Comparison of ENCODE assay signal across 18 cellular contexts in genomic region chr2:21740529-21740928, GRCh38.
"Had no signal": no experiment of that assay in that cellular context is flagged by ENCODE, and none has a peak within 500 bp of the region (broad histone marks: within the 10 kb centered on the region; RNA-seq: fewer than 3 reads in every experiment).

No MANE protein-coding gene starts in this region.

- H3K4me1 Mint-ChIP-seq: activated CD4-positive, alpha-beta T cell treated with anti-CD3 and anti-CD28 coated beads for 36 hours; naive thymus-derived CD4-positive, alpha-beta T cell; stimulated activated naive B cell treated with anti-CD40 and anti-IgM and Interleukin-4, amounts not matched to agents 10 μg/mL and 1 μg/mL and 100 μg/mL, for 72 hours had no signal

- H3K27me3 Mint-ChIP-seq: activated CD4-positive, alpha-beta T cell treated with anti-CD3 and anti-CD28 coated beads for 36 hours; activated CD8-positive, alpha-beta T cell treated with anti-CD3 and anti-CD28 coated beads for 36 hours; activated naive CD8-positive, alpha-beta T cell; naive thymus-derived CD4-positive, alpha-beta T cell; stimulated activated naive B cell treated with anti-CD40 and anti-IgM and Interleukin-4, amounts not matched to agents 10 μg/mL and 1 μg/mL and 100 μg/mL, for 72 hours had no signal

- H3K4me3 ChIP-seq: left lung, mucosa of descending colon had no signal

- H3K9me3 Mint-ChIP-seq: T-helper 1 cell treated with Interleukin-12 subunit alpha and Interleukin-12 subunit beta and Interleukin-4 antibody, amounts not matched to agents 30 μg/mL and 1 μg/mL, for 36 hours had no signal

- H3K36me3 Mint-ChIP-seq: activated naive CD8-positive, alpha-beta T cell; naive thymus-derived CD4-positive, alpha-beta T cell; stimulated activated naive B cell treated with anti-CD40 and anti-IgM and Interleukin-4, amounts not matched to agents 10 μg/mL and 1 μg/mL and 100 μg/mL, for 72 hours had no signal

- H3K4me3 Mint-ChIP-seq: activated CD4-positive, alpha-beta T cell treated with anti-CD3 and anti-CD28 coated beads for 36 hours; activated CD8-positive, alpha-beta T cell treated with anti-CD3 and anti-CD28 coated beads for 36 hours; activated naive CD8-positive, alpha-beta T cell; naive thymus-derived CD4-positive, alpha-beta T cell; stimulated activated naive B cell treated with anti-CD40 and anti-IgM and Interleukin-4, amounts not matched to agents 10 μg/mL and 1 μg/mL and 100 μg/mL, for 72 hours; T-helper 1 cell treated with Interleukin-12 subunit alpha and Interleukin-12 subunit beta and Interleukin-4 antibody, amounts not matched to agents 30 μg/mL and 1 μg/mL, for 36 hours had no signal

- H3K27ac Mint-ChIP-seq: activated CD4-positive, alpha-beta T cell treated with anti-CD3 and anti-CD28 coated beads for 36 hours; activated CD8-positive, alpha-beta T cell treated with anti-CD3 and anti-CD28 coated beads for 36 hours; activated naive CD8-positive, alpha-beta T cell; naive thymus-derived CD4-positive, alpha-beta T cell; stimulated activated naive B cell treated with anti-CD40 and anti-IgM and Interleukin-4, amounts not matched to agents 10 μg/mL and 1 μg/mL and 100 μg/mL, for 72 hours; T-helper 1 cell treated with Interleukin-12 subunit alpha and Interleukin-12 subunit beta and Interleukin-4 antibody, amounts not matched to agents 30 μg/mL and 1 μg/mL, for 36 hours had no signal

- DNase-seq: activated CD4-positive, alpha-beta T cell treated with anti-CD3 and anti-CD28 coated beads for 36 hours; activated CD8-positive, alpha-beta T cell treated with anti-CD3 and anti-CD28 coated beads for 36 hours; activated effector memory CD4-positive, alpha-beta T cell treated with anti-CD3 and anti-CD28 coated beads, Interleukin-2, amount 50 U/mL, for 16 hours; activated T-cell treated with anti-CD3 and anti-CD28 coated beads, Interleukin-2, amount 50 U/mL, for 48 hours; anterior cingulate cortex; brain microvascular endothelial cell; effector memory CD4-positive, alpha-beta T cell; hippocampal formation; kidney; left lung; mucosa of descending colon; naive thymus-derived CD4-positive, alpha-beta T cell; stimulated activated CD4-positive, alpha-beta T cell treated with anti-CD3 and anti-CD28 coated beads, Interleukin-4, amount 100 ng/mL, for 1 hour; stimulated activated naive B cell treated with anti-CD40 and anti-IgM and Interleukin-4, amounts not matched to agents 10 μg/mL and 1 μg/mL and 100 μg/mL, for 72 hours; trophoblast cell; WERI-Rb-1 had no signal
